Comparison of ENCODE assay signal across 17 cellular contexts in genomic region chr2:11921030-11921583, GRCh38.
"Had no signal": no experiment of that assay in that cellular context is flagged by ENCODE, and none has a peak within 500 bp of the region (broad histone marks: within the 10 kb centered on the region; RNA-seq: fewer than 3 reads in every experiment).

No MANE protein-coding gene starts in this region.

- H3K36me3 ChIP-seq: cardiac muscle cell, esophagus squamous epithelium, prostate gland, sigmoid colon, suprapubic skin, upper lobe of left lung, WERI-Rb-1 had no signal

- H3K27ac ChIP-seq: cardiac muscle cell, esophagus squamous epithelium, foreskin keratinocyte, prostate gland, sigmoid colon, suprapubic skin, upper lobe of left lung, WERI-Rb-1 had no signal

- H3K4me3 Mint-ChIP-seq: activated naive CD8-positive, alpha-beta T cell treated with anti-CD3 and anti-CD28 coated beads, Interleukin-2, amount 50 U/mL, for 24 hours; activated T-helper 1 cell treated with anti-CD3 and anti-CD28 coated beads, Interleukin-12 subunit alpha, Interleukin-12 subunit beta, Interleukin-2, Interleukin-4 antibody, amounts not matched to agents 30 ng/mL and 10 ng/mL and 1 ng/mL, durations not matched to agents 14 hours and 24 hours and 36 hours; nephron progenitor cell had no signal

- H3K4me1 ChIP-seq: esophagus squamous epithelium, foreskin keratinocyte, prostate gland, sigmoid colon, suprapubic skin, upper lobe of left lung had no signal

- ATAC-seq: activated naive CD8-positive, alpha-beta T cell treated with anti-CD3 and anti-CD28 coated beads, Interleukin-2, amount 50 U/mL, for 24 hours; foreskin keratinocyte; left ventricle myocardium superior had no signal

- H3K27me3 ChIP-seq: cardiac muscle cell, esophagus squamous epithelium, sigmoid colon, suprapubic skin, upper lobe of left lung had no signal

- H3K27ac Mint-ChIP-seq: activated naive CD8-positive, alpha-beta T cell treated with anti-CD3 and anti-CD28 coated beads, Interleukin-2, amount 50 U/mL, for 24 hours; activated T-helper 1 cell treated with anti-CD3 and anti-CD28 coated beads, Interleukin-12 subunit alpha, Interleukin-12 subunit beta, Interleukin-2, Interleukin-4 antibody, amounts not matched to agents 30 ng/mL and 10 ng/mL and 1 ng/mL, durations not matched to agents 14 hours and 24 hours and 36 hours; nephron progenitor cell had no signal

- H3K9me3 Mint-ChIP-seq: activated naive CD8-positive, alpha-beta T cell treated with anti-CD3 and anti-CD28 coated beads, Interleukin-2, amount 50 U/mL, for 24 hours; activated T-helper 1 cell treated with anti-CD3 and anti-CD28 coated beads, Interleukin-12 subunit alpha, Interleukin-12 subunit beta, Interleukin-2, Interleukin-4 antibody, amounts not matched to agents 30 ng/mL and 10 ng/mL and 1 ng/mL, durations not matched to agents 14 hours and 24 hours and 36 hours; nephron progenitor cell had no signal

- DNase-seq: activated CD4-positive, alpha-beta T cell treated with anti-CD3 and anti-CD28 coated beads for 4 hours; activated naive CD4-positive, alpha-beta T cell; activated naive CD8-positive, alpha-beta T cell treated with anti-CD3 and anti-CD28 coated beads, Interleukin-2, amount 50 U/mL, for 24 hours; esophagus squamous epithelium; foreskin keratinocyte; head of caudate nucleus; kidney; left ventricle myocardium superior; nephron progenitor cell; sigmoid colon; stimulated activated naive CD4-positive, alpha-beta T cell treated with Interleukin-2 at 50 U/mL for 16 hours; upper lobe of left lung; WERI-Rb-1 had no signal

- H3K4me3 ChIP-seq: cardiac muscle cell, esophagus squamous epithelium, prostate gland, sigmoid colon, suprapubic skin, upper lobe of left lung had no signal

- H3K4me1 Mint-ChIP-seq: activated naive CD8-positive, alpha-beta T cell treated with anti-CD3 and anti-CD28 coated beads, Interleukin-2, amount 50 U/mL, for 24 hours had no signal
